ENCODE assay signal across 1 cellular context in genomic region chr19:57099199-57099661, GRCh38.
A peak's percentile ranks its signal among the peaks of the same experiment; 100 is the strongest.
TF ChIP-seq lines count a peak whose summit lies in the region.

No MANE protein-coding gene starts in this region.

TF ChIP-seq in HepG2, 621 proteins besides CTCF, POLR2A, EP300 and RAD21 (continued from another document and continues in another):
- TF ChIP-seq PAXIP1 (CRISPR knock-in tag; conservative IDR thresholded peaks at IDR 0.05), result no peak
- TF ChIP-seq TEF (CRISPR knock-in tag; IDR thresholded peaks at IDR 0.05), result no peak
- no peak for TF ChIP-seq FOSL1 (CRISPR knock-in tag; IDR thresholded peaks at IDR 0.05; ENCODE audit: borderline replicate concordance)
- TF ChIP-seq MLX (CRISPR knock-in tag; IDR thresholded peaks at IDR 0.05), result no peak
- peak; percentile 42; the same call in 1 of the 2 replicates for TF ChIP-seq MXD4 (CRISPR knock-in tag; IDR thresholded peaks at IDR 0.05)
- no peak for TF ChIP-seq ATAD3A (CRISPR knock-in tag; IDR thresholded peaks at IDR 0.05)
- TF ChIP-seq, protein P1, sequence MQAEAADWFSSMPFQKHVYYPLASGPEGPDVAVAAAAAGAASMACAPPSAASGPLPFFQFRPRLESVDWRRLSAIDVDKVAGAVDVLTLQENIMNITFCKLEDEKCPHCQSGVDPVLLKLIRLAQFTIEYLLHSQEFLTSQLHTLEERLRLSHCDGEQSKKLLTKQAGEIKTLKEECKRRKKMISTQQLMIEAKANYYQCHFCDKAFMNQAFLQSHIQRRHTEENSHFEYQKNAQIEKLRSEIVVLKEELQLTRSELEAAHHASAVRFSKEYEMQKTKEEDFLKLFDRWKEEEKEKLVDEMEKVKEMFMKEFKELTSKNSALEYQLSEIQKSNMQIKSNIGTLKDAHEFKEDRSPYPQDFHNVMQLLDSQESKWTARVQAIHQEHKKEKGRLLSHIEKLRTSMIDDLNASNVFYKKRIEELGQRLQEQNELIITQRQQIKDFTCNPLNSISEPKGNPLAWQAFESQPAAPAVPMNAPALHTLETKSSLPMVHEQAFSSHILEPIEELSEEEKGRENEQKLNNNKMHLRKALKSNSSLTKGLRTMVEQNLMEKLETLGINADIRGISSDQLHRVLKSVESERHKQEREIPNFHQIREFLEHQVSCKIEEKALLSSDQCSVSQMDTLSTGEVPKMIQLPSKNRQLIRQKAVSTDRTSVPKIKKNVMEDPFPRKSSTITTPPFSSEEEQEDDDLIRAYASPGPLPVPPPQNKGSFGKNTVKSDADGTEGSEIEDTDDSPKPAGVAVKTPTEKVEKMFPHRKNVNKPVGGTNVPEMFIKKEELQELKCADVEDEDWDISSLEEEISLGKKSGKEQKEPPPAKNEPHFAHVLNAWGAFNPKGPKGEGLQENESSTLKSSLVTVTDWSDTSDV (CRISPR knock-in tag; IDR thresholded peaks at IDR 0.05), result no peak
- peak; percentile 67; the same call in 1 of the 2 replicates for TF ChIP-seq ZNF792 (CRISPR knock-in tag; IDR thresholded peaks at IDR 0.05)
- TF ChIP-seq NR3C1 (CRISPR knock-in tag; IDR thresholded peaks at IDR 0.05), result no peak
- TF ChIP-seq NCOA5 (CRISPR knock-in tag; IDR thresholded peaks at IDR 0.05), result no peak
- no peak for TF ChIP-seq CEBPG (CRISPR knock-in tag; IDR thresholded peaks at IDR 0.05)
- TF ChIP-seq RFX3 (CRISPR knock-in tag; IDR thresholded peaks at IDR 0.05), result no peak
- no peak for TF ChIP-seq ZFP1 (CRISPR knock-in tag; IDR thresholded peaks at IDR 0.05)
- TF ChIP-seq HNF4G (IDR thresholded peaks at IDR 0.05; ENCODE audit: borderline replicate concordance, low read depth, low read length), result no peak
- TF ChIP-seq HNF4G (CRISPR knock-in tag; IDR thresholded peaks at IDR 0.05; ENCODE audit: borderline replicate concordance, low read depth), result no peak
- TF ChIP-seq FOXA1 (IDR thresholded peaks at IDR 0.05), result no peak
- 0 out of 2 replicates have a peak, but pooled peaks have one; percentile 28 for TF ChIP-seq FOXA1 (CRISPR knock-in tag; IDR thresholded peaks at IDR 0.05)
- no peak for TF ChIP-seq SP5 (CRISPR knock-in tag; IDR thresholded peaks at IDR 0.05; ENCODE audit: borderline replicate concordance, low read depth)
- no peak; the same call in 1 of the 2 replicates for TF ChIP-seq HMG20A (CRISPR knock-in tag; IDR thresholded peaks at IDR 0.05; ENCODE audit: borderline replicate concordance)
- TF ChIP-seq, protein P2, sequence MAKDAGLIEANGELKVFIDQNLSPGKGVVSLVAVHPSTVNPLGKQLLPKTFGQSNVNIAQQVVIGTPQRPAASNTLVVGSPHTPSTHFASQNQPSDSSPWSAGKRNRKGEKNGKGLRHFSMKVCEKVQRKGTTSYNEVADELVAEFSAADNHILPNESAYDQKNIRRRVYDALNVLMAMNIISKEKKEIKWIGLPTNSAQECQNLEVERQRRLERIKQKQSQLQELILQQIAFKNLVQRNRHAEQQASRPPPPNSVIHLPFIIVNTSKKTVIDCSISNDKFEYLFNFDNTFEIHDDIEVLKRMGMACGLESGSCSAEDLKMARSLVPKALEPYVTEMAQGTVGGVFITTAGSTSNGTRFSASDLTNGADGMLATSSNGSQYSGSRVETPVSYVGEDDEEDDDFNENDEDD (CRISPR knock-in tag; IDR thresholded peaks at IDR 0.05; ENCODE audit: borderline replicate concordance), result no peak; the same call in 1 of the 2 replicates
- no peak for TF ChIP-seq NCOR1 (IDR thresholded peaks at IDR 0.05; ENCODE audit: borderline replicate concordance, low read length)
- 0 out of 2 replicates have a peak, but pooled peaks have one; percentile 29 for TF ChIP-seq YEATS4 (CRISPR knock-in tag; IDR thresholded peaks at IDR 0.05; ENCODE audit: borderline replicate concordance)
- no peak for TF ChIP-seq ZNF816 (CRISPR knock-in tag; IDR thresholded peaks at IDR 0.05; ENCODE audit: borderline replicate concordance)
- no peak for TF ChIP-seq ZNF256 (CRISPR knock-in tag; conservative IDR thresholded peaks at IDR 0.05)
- no peak for TF ChIP-seq EZH2 (conservative IDR thresholded peaks at IDR 0.05; ENCODE audit: low read depth, low read length)
- no peak for TF ChIP-seq ZNF382 (CRISPR knock-in tag; IDR thresholded peaks at IDR 0.05; ENCODE audit: borderline replicate concordance)
- no peak for TF ChIP-seq ZNF276 (CRISPR knock-in tag; IDR thresholded peaks at IDR 0.05; ENCODE audit: low read depth)
- peak; percentile 97 for TF ChIP-seq ADNP (CRISPR knock-in tag; IDR thresholded peaks at IDR 0.05)
- no peak for TF ChIP-seq NKX3-1 (CRISPR knock-in tag; IDR thresholded peaks at IDR 0.05)
- no peak for TF ChIP-seq ZFP36L1 (CRISPR knock-in tag; IDR thresholded peaks at IDR 0.05)
- no peak; the same call in 1 of the 2 replicates for TF ChIP-seq RFXAP (CRISPR knock-in tag; IDR thresholded peaks at IDR 0.05; ENCODE audit: borderline replicate concordance)
- TF ChIP-seq CREBL2 (CRISPR knock-in tag; IDR thresholded peaks at IDR 0.05; ENCODE audit: borderline replicate concordance), result no peak
- TF ChIP-seq ZNF577 (CRISPR knock-in tag; IDR thresholded peaks at IDR 0.05; ENCODE audit: borderline replicate concordance, low read depth), result no peak
- TF ChIP-seq SRY (CRISPR knock-in tag; IDR thresholded peaks at IDR 0.05), result no peak
- no peak for TF ChIP-seq ZBTB42 (CRISPR knock-in tag; IDR thresholded peaks at IDR 0.05)
- TF ChIP-seq ZNF713 (CRISPR knock-in tag; IDR thresholded peaks at IDR 0.05), result no peak
- TF ChIP-seq JUN (CRISPR knock-in tag; IDR thresholded peaks at IDR 0.05), result no peak
- no peak for TF ChIP-seq ZSCAN30 (CRISPR knock-in tag; IDR thresholded peaks at IDR 0.05)
- TF ChIP-seq SRSF4 (IDR thresholded peaks at IDR 0.05; ENCODE audit: low read depth, low read length, poor library complexity, severe bottlenecking), result no peak
- no peak for TF ChIP-seq ZNF773 (CRISPR knock-in tag; IDR thresholded peaks at IDR 0.05; ENCODE audit: borderline replicate concordance)
- no peak for TF ChIP-seq HOXA9 (CRISPR knock-in tag; IDR thresholded peaks at IDR 0.05; ENCODE audit: borderline replicate concordance)
- TF ChIP-seq GMEB2 (CRISPR knock-in tag; IDR thresholded peaks at IDR 0.05; ENCODE audit: low read depth), result no peak
- TF ChIP-seq PHF21A (CRISPR knock-in tag; IDR thresholded peaks at IDR 0.05), result peak; percentile 22; the same call in 1 of the 2 replicates
- peak; percentile 36; the same call in 1 of the 2 replicates for TF ChIP-seq ZNF747 (CRISPR knock-in tag; IDR thresholded peaks at IDR 0.05; ENCODE audit: borderline replicate concordance)
- no peak for TF ChIP-seq HNRNPUL1 (IDR thresholded peaks at IDR 0.05; ENCODE audit: low read depth, low read length)
- no peak for TF ChIP-seq ZNF296 (CRISPR knock-in tag; conservative IDR thresholded peaks at IDR 0.05)
- no peak for TF ChIP-seq BATF2 (CRISPR knock-in tag; IDR thresholded peaks at IDR 0.05)
- TF ChIP-seq SIX1 (CRISPR knock-in tag; IDR thresholded peaks at IDR 0.05; ENCODE audit: borderline replicate concordance), result no peak
- no peak for TF ChIP-seq HIC2 (CRISPR knock-in tag; IDR thresholded peaks at IDR 0.05; ENCODE audit: low read depth)
- peak; percentile 90 for TF ChIP-seq KDM1A (CRISPR knock-in tag; IDR thresholded peaks at IDR 0.05)
- no peak for TF ChIP-seq ARNTL (CRISPR knock-in tag; IDR thresholded peaks at IDR 0.05)
- 0 out of 2 replicates have a peak, but pooled peaks have one; percentile 18 for TF ChIP-seq ZNF24 (IDR thresholded peaks at IDR 0.05)
